Comparison of ENCODE assay signal across 1 cellular context in genomic region chr7:101546308-101546936, GRCh38.
TF ChIP-seq lines count a peak whose summit lies in the region.

No MANE protein-coding gene starts in this region.

TF ChIP-seq in HepG2, 621 proteins besides CTCF, POLR2A, EP300 and RAD21 (continued from another document):
- TF ChIP-seq ZNF281 (CRISPR knock-in tag; IDR thresholded peaks at IDR 0.05; ENCODE audit: borderline replicate concordance) (no peak), ZBTB34 (CRISPR knock-in tag; IDR thresholded peaks at IDR 0.05) (no peak), ZFP1 (CRISPR knock-in tag; IDR thresholded peaks at IDR 0.05) (no peak), CREB1 (IDR thresholded peaks at IDR 0.05) (no peak), CREB1 (CRISPR knock-in tag; IDR thresholded peaks at IDR 0.05) (no peak), ONECUT2 (CRISPR knock-in tag; IDR thresholded peaks at IDR 0.05) (no peak), PCBP2 (optimal IDR thresholded peaks at IDR 0.05; ENCODE audit: low read depth, low read length, poor library complexity, severe bottlenecking) (no peak), IRF1 (CRISPR knock-in tag; IDR thresholded peaks at IDR 0.05; ENCODE audit: low read depth) (no peak), ZNF512B (CRISPR knock-in tag; IDR thresholded peaks at IDR 0.05; ENCODE audit: borderline replicate concordance) (no peak), KDM4B (CRISPR knock-in tag; IDR thresholded peaks at IDR 0.05) (no peak), TFE3 (CRISPR knock-in tag; IDR thresholded peaks at IDR 0.05) (no peak), ZNF350 (CRISPR knock-in tag; IDR thresholded peaks at IDR 0.05; ENCODE audit: borderline replicate concordance, low read depth) (no peak), TBX3 (IDR thresholded peaks at IDR 0.05; ENCODE audit: borderline replicate concordance) (no peak), KAT7 (CRISPR knock-in tag; IDR thresholded peaks at IDR 0.05; ENCODE audit: borderline replicate concordance) (no peak), ZNF782 (CRISPR knock-in tag; IDR thresholded peaks at IDR 0.05; ENCODE audit: borderline replicate concordance) (no peak)
